16 cellular contexts compared by ENCODE assay signal in the genomic region with DNA sequence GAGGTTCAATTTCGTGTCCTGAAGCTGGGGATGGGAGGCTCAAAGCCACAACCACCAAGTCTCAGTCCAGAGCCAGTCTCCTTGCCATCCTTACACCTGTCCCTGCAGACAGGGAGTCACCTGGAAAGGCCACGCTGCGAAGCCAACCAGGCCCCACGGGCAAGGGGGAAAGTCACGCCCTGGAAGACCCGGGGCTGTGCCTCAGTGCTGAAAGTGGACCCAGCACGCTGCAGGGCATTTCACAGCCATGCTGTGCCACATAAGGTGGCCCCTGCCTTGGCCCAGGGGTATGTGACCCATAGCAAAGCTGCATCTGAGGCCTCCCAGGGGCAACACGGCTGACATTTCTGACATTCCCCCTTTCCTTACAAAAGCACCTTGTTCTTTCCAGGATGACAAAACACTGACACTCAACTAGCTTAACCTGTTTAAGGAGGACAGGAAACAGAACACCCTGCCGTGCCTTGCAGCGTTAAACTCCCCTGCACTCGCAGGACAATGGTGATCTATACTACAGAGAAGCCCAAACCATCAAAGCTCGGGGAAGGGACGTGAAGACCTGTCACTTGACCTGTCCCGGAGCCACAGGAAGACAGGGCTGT. TPM values are rescaled to one million over a fixed set of nuclear protein-coding genes. Genes with fewer than 3 reads are reported as not detected.
DNase-seq lines count a peak whose midpoint lies in the region; ATAC-seq, FAIRE-seq and TF ChIP-seq lines count a peak whose summit lies in the region.
"Had no signal": no experiment of that assay in that cellular context is flagged by ENCODE, and none has a peak within 500 bp of the region (broad histone marks: within the 10 kb centered on the region; RNA-seq: fewer than 3 reads in every experiment).

No MANE protein-coding gene starts in this region.

- H3K9me3 Mint-ChIP-seq in activated T-cell treated with anti-CD3 and anti-CD28 coated beads, Interleukin-2, amount 50 U/mL, for 24 hours = no peaks in the 10 kb centered on the region
- H3K9me3 Mint-ChIP-seq in activated T-cell treated with anti-CD3 and anti-CD28 coated beads, Interleukin-2, amount 50 U/mL, for 72 hours = no peaks in the 10 kb centered on the region
- no peaks in the 10 kb centered on the region for H3K9me3 Mint-ChIP-seq in type B pancreatic cell

- FAIRE-seq in GM12878 (lab: Jason Lieb, UNC) = no peak

- BruUV-seq in GM12878 (replicated peaks; lab: Mats Ljungman, UMichigan) = TSS peak; percentile 47

- H3K79me2 ChIP-seq in GM12878 (ENCODE audit: control insufficient read depth, insufficient read depth, low read length) = no peaks in the 10 kb centered on the region

- SMC1A ChIA-PET in GM12878 (lab: Charles Lee; ENCODE audit: uncharacterized antibody, unreplicated experiment) = interaction anchor here (0.5 to 1.8 kb wide), 3 partner anchors 10 to 59 kb away, joined by 3 to 4 read pairs (median 3); a partner anchor contains a TSS

- intact Hi-C loops in GM12878 (cut with micrococcal nuclease; ENCODE audit: unreplicated experiment) = no loop called here

- POLR2A ChIA-PET in GM12878 (lab: Charles Lee) = interaction anchor here (0.5 kb wide), 1 partner anchor 123 kb away, joined by 5 read pairs; no protein-coding TSS in a partner anchor

- H4K20me1 ChIP-seq in GM12878 (ENCODE audit: control insufficient read depth, insufficient read depth) = no peaks in the 10 kb centered on the region

- H3K36me3 ChIP-seq in GM12878 (ENCODE audit: control insufficient read depth in 2 of 2, insufficient read depth in 2 of 2, low read length in 1 of 2) = peaks cover 27 to 71% of the 10 kb centered on the region in 2 experiments

- in situ Hi-C loops in GM12878 (cut with MboI) = no loop called here

- peaks cover 94% of the 10 kb centered on the region for H3K36me3 Mint-ChIP-seq in activated T-cell treated with anti-CD3 and anti-CD28 coated beads, Interleukin-2, amount 50 U/mL, for 24 hours (ENCODE audit: low read depth)
- H3K36me3 Mint-ChIP-seq in activated T-cell treated with anti-CD3 and anti-CD28 coated beads, Interleukin-2, amount 50 U/mL, for 72 hours (ENCODE audit: insufficient read depth in 2 of 2) = peaks cover 4 to 26% of the 10 kb centered on the region in 2 donors
- H3K36me3 Mint-ChIP-seq in type B pancreatic cell = peaks cover 11% of the 10 kb centered on the region

- no peaks in the 10 kb centered on the region for H3K27me3 ChIP-seq in GM12878 (replicated peaks in 1 of 2; ENCODE audit: control insufficient read depth in 2 of 2, insufficient read depth in 2 of 2, low read length in 1 of 2)
- H3K27me3 ChIP-seq: BLaER1 had no signal

- RAD21 ChIA-PET in GM12878 (lab: Charles Lee; ENCODE audit: unreplicated experiment) = interaction anchor here (0.6 to 1.4 kb wide), 3 partner anchors 47 to 137 kb away, joined by 3 read pairs; no protein-coding TSS in a partner anchor

- no peak for TF ChIP-seq RAD21 in GM12878 (IDR thresholded peaks at IDR 0.05; ENCODE audit: insufficient read depth, low read depth, low read length)

- ATAC-seq in activated T-cell treated with anti-CD3 and anti-CD28 coated beads, Interleukin-2, amount 50 U/mL, for 72 hours (replicated peaks in 1 of 2) = no peak
- ATAC-seq in GM12878 (no peak), esophagus mucosa (peak; percentile 18), HG03039 (IDR thresholded peaks at IDR 0.05; ENCODE audit: unreplicated experiment) (no peak)

- no peak; the same call in 1 of the 2 replicates for TF ChIP-seq POLR2A in GM12878 (IDR thresholded peaks at IDR 0.05; ENCODE audit: low read depth, low read length)

- H3K4me1 Mint-ChIP-seq in activated T-cell treated with anti-CD3 and anti-CD28 coated beads, Interleukin-2, amount 50 U/mL, for 24 hours (ENCODE audit: low read depth) = no peaks in the 10 kb centered on the region
- no peaks in the 10 kb centered on the region for H3K4me1 Mint-ChIP-seq in activated T-cell treated with anti-CD3 and anti-CD28 coated beads, Interleukin-2, amount 50 U/mL, for 72 hours (ENCODE audit: low read depth)
- no peaks in the 10 kb centered on the region for H3K4me1 Mint-ChIP-seq in type B pancreatic cell (ENCODE audit: unreplicated experiment)

- H3K9ac ChIP-seq in GM12878 (ENCODE audit: control insufficient read depth, insufficient read depth, low read length) = no peak overlapping the region
- H3K9ac ChIP-seq: BLaER1, GM23248 had no signal

- H3K9me3 ChIP-seq in GM12878 (replicated peaks; ENCODE audit: control insufficient read depth, insufficient read depth, low read length) = no peaks in the 10 kb centered on the region
- H3K9me3 ChIP-seq: BLaER1 had no signal

- H3K27me3 Mint-ChIP-seq in activated T-cell treated with anti-CD3 and anti-CD28 coated beads, Interleukin-2, amount 50 U/mL, for 24 hours = no peaks in the 10 kb centered on the region
- H3K27me3 Mint-ChIP-seq in activated T-cell treated with anti-CD3 and anti-CD28 coated beads, Interleukin-2, amount 50 U/mL, for 72 hours (ENCODE audit: low read depth) = no peaks in the 10 kb centered on the region
- H3K27me3 Mint-ChIP-seq in type B pancreatic cell = no peaks in the 10 kb centered on the region

- no peak for TF ChIP-seq EP300 in GM12878 (IDR thresholded peaks at IDR 0.05; ENCODE audit: borderline replicate concordance in 1 of 2, control insufficient read depth in 1 of 2, low read depth in 2 of 2, low read length in 2 of 2)

- no peak overlapping the region for H3K4me2 ChIP-seq in GM12878 (ENCODE audit: control insufficient read depth, insufficient read depth)
- H3K4me2 ChIP-seq: BLaER1 had no signal

- no peak overlapping the region for H3K27ac ChIP-seq in GM12878 (ENCODE audit: control insufficient read depth, insufficient read depth)
- H3K27ac ChIP-seq: 22Rv1, BLaER1, GM23248 had no signal

- no peak overlapping the region for H3K4me3 ChIP-seq in GM12878
- H3K4me3 ChIP-seq: BLaER1, GM23248 had no signal

- H3K4me3 Mint-ChIP-seq in activated T-cell treated with anti-CD3 and anti-CD28 coated beads, Interleukin-2, amount 50 U/mL, for 24 hours = no peak overlapping the region
- H3K4me3 Mint-ChIP-seq in activated T-cell treated with anti-CD3 and anti-CD28 coated beads, Interleukin-2, amount 50 U/mL, for 72 hours = no peak overlapping the region
- peak overlapping the region; percentile 72 for H3K4me3 Mint-ChIP-seq in type B pancreatic cell

- peak overlapping the region; percentile 19 for H3K27ac Mint-ChIP-seq in activated T-cell treated with anti-CD3 and anti-CD28 coated beads, Interleukin-2, amount 50 U/mL, for 24 hours
- no peak overlapping the region for H3K27ac Mint-ChIP-seq in activated T-cell treated with anti-CD3 and anti-CD28 coated beads, Interleukin-2, amount 50 U/mL, for 72 hours
- H3K27ac Mint-ChIP-seq in type B pancreatic cell = peak overlapping the region; percentile 94

- 88% methylated on average over 14 of the region's 14 CpGs for WGBS in GM12878 (ENCODE audit: insufficient coverage, insufficient replicate concordance, low lambda C conversion rate, missing lambda C conversion rate)

- no peaks in the 10 kb centered on the region for H3K4me1 ChIP-seq in GM12878 (ENCODE audit: control insufficient read depth, insufficient read depth, low read length)
- H3K4me1 ChIP-seq: BLaER1 had no signal

- TF ChIP-seq CTCF in GM12878 (IDR thresholded peaks at IDR 0.05 in 2 of 3, conservative IDR thresholded peaks at IDR 0.05 in 1 of 3; ENCODE audit: control insufficient read depth in 2 of 3, extremely low read depth in 1 of 3, insufficient read depth in 1 of 3, low read depth in 3 of 3, low read length in 3 of 3) (no peak), type B pancreatic cell (conservative IDR thresholded peaks at IDR 0.05) (no peak)

- CTCF ChIA-PET in GM12878 (lab: Yijun Ruan, JAX) = interaction anchor here (0.6 to 1.8 kb wide), 5 partner anchors 60 to 333 kb away, joined by 3 to 6 read pairs (median 4); no protein-coding TSS in a partner anchor

- H2AFZ ChIP-seq in GM12878 (ENCODE audit: control insufficient read depth, low read depth, low read length) = no peak overlapping the region
- H2AFZ ChIP-seq: GM23248 had no signal

- DNase-seq in activated T-cell treated with anti-CD3 and anti-CD28 coated beads, Interleukin-2, amount 50 U/mL, for 24 hours = no peak
- no peak for DNase-seq in activated T-cell treated with anti-CD3 and anti-CD28 coated beads, Interleukin-2, amount 50 U/mL, for 72 hours
- DNase-seq in GM12878 (ENCODE audit: low read depth, low spot score) (no peak), type B pancreatic cell (ENCODE audit: extremely low spot score, unreplicated experiment) (no peak), CD1c-positive myeloid dendritic cell (ENCODE audit: extremely low spot score) (no peak), NCI-H1436 treated with DMSO at 0.1 percent for 48 hours (lab: John Stamatoyannopoulos, UW) (no peak)
- DNase-seq: DMS 273 treated with DMSO at 0.1 percent for 48 hours, KG1, NCI-H1092, NCI-H345 had no signal

RNA-seq across cellular contexts. Expression of a gene that starts 14.8 kb away (rescaled TPM):
- total RNA-seq in activated T-cell treated with anti-CD3 and anti-CD28 coated beads, Interleukin-2, amount 50 U/mL, for 72 hours = 10 to 100 TPM; 54.8 to 59.6 TPM
- 47.2 and 55.4 TPM in 2 replicates for total RNA-seq in GM12878 (2013; cell fraction: nucleolus; rRNA removed)
- total RNA-seq in GM12878 (2014; rRNA removed) = 3.6 and 4.9 TPM in 2 replicates
- total RNA-seq in GM12878 (2014; rRNA removed; fragmentation: Illumina TruSeq; extraction: Trizol) = 6.8 and 7.2 TPM in 2 replicates
- 57.5 and 65.3 TPM in 2 replicates for total RNA-seq in GM12878 (2021)
- polyA plus RNA-seq in GM12878 (2011; ENCODE audit: low read depth) = 13.6 TPM
- 3.2 and 5.1 TPM in 2 replicates for polyA plus RNA-seq in GM12878 (2011; rRNA removed)
- 7.8 and 8.6 TPM in 2 replicates for polyA plus RNA-seq in GM12878 (2011; cell fraction: cytosol; rRNA removed)
- polyA plus RNA-seq in GM12878 (2011; cell fraction: nucleus; rRNA removed) = 45.6 and 76.2 TPM in 2 replicates
- 34.7 and 37.6 TPM in 2 replicates for polyA plus RNA-seq in GM12878 (2012)
- 3.5 and 17.6 TPM in 2 replicates for polyA plus RNA-seq in GM12878 (2014; fragmentation: Illumina TruSeq; extraction: Trizol)
- 1 to 10 TPM in 1 of 2 experiments, under 1 TPM in 1; 0.66 to 1.7 TPM for polyA plus RNA-seq in GM12878 (2014; fragmentation: Nextera tagmentation; extraction: Ambion mirVana)
- polyA plus RNA-seq in GM12878 (2014; rRNA removed) = 24.0 and 42.2 TPM in 2 replicates
- polyA plus RNA-seq in GM12878 (2016; fragmentation: Nextera tagmentation; extraction: Ambion mirVana) = 10 to 100 TPM; 47.1 to 49.4 TPM
- polyA minus RNA-seq in GM12878 (2011; rRNA and poly(A)+ RNA removed) = 4.5 and 8.6 TPM in 2 replicates
- polyA minus RNA-seq in GM12878 (2011; cell fraction: cytosol; rRNA and poly(A)+ RNA removed) = 9.5 and 14.8 TPM in 2 replicates
- 15.5 and 27.3 TPM in 2 replicates for polyA minus RNA-seq in GM12878 (2011; cell fraction: nucleus; rRNA and poly(A)+ RNA removed)
- total RNA-seq in esophagus mucosa = 17.7 TPM
- 61.0 and 70.8 TPM in 2 replicates for total RNA-seq in type B pancreatic cell (ENCODE audit: low replicate concordance)

RNA-seq across cellular contexts. Expression of a gene that starts 31.2 kb away (rescaled TPM):
- 1 to 10 TPM; 3.0 to 3.4 TPM for total RNA-seq in activated T-cell treated with anti-CD3 and anti-CD28 coated beads, Interleukin-2, amount 50 U/mL, for 72 hours
- total RNA-seq in GM12878 (2013; cell fraction: nucleolus; rRNA removed) = 21.6 and 25.8 TPM in 2 replicates
- total RNA-seq in GM12878 (2014; rRNA removed) (2.0 and 2.1 TPM in 2 replicates), GM12878 (2014; rRNA removed; fragmentation: Illumina TruSeq; extraction: Trizol) (2.7 and 3.3 TPM in 2 replicates), GM12878 (2021) (3.1 and 3.8 TPM in 2 replicates), esophagus mucosa (1.8 TPM), type B pancreatic cell (ENCODE audit: low replicate concordance) (4.3 and 8.5 TPM in 2 replicates)
- polyA plus RNA-seq in GM12878 (2011; ENCODE audit: low read depth) = 0.84 TPM
- polyA plus RNA-seq in GM12878 (2011; rRNA removed) (2.5 and 3.0 TPM in 2 replicates), GM12878 (2014; fragmentation: Illumina TruSeq; extraction: Trizol) (3.6 and 5.2 TPM in 2 replicates), GM12878 (2014; fragmentation: Nextera tagmentation; extraction: Ambion mirVana) (under 1 TPM; 0.26 to 0.31 TPM), GM12878 (2014; rRNA removed) (4.1 and 5.4 TPM in 2 replicates), GM12878 (2016; fragmentation: Nextera tagmentation; extraction: Ambion mirVana) (1 to 10 TPM; 3.9 to 4.0 TPM)
- 3.5 and 3.7 TPM in 2 replicates for polyA plus RNA-seq in GM12878 (2011; cell fraction: cytosol; rRNA removed)
- polyA plus RNA-seq in GM12878 (2011; cell fraction: nucleus; rRNA removed) = 8.7 and 9.7 TPM in 2 replicates
- 3.8 and 4.0 TPM in 2 replicates for polyA plus RNA-seq in GM12878 (2012)
- polyA minus RNA-seq in GM12878 (2011; rRNA and poly(A)+ RNA removed) = 1.3 and 2.3 TPM in 2 replicates
- 2.5 and 3.3 TPM in 2 replicates for polyA minus RNA-seq in GM12878 (2011; cell fraction: cytosol; rRNA and poly(A)+ RNA removed)
- 2.7 and 3.9 TPM in 2 replicates for polyA minus RNA-seq in GM12878 (2011; cell fraction: nucleus; rRNA and poly(A)+ RNA removed)

RNA-seq across cellular contexts. Expression of a gene that starts 31.5 kb away (rescaled TPM):
- not detected for total RNA-seq in activated T-cell treated with anti-CD3 and anti-CD28 coated beads, Interleukin-2, amount 50 U/mL, for 72 hours
- total RNA-seq in GM12878 (2013; cell fraction: nucleolus; rRNA removed) = not detected in 2 replicates
- total RNA-seq in GM12878 (2014; rRNA removed) (0.11 TPM in 2 replicates), GM12878 (2014; rRNA removed; fragmentation: Illumina TruSeq; extraction: Trizol) (0.18 and 0.45 TPM in 2 replicates), GM12878 (2021) (0.19 TPM in 1 of 2 replicates, not detected in the other), esophagus mucosa (not detected), type B pancreatic cell (ENCODE audit: low replicate concordance) (not detected in 2 replicates)
- not detected for polyA plus RNA-seq in GM12878 (2011; ENCODE audit: low read depth)
- polyA plus RNA-seq in GM12878 (2011; rRNA removed) (0.05 TPM in 1 of 2 replicates, not detected in the other), GM12878 (2014; fragmentation: Illumina TruSeq; extraction: Trizol) (0.35 and 0.43 TPM in 2 replicates), GM12878 (2014; fragmentation: Nextera tagmentation; extraction: Ambion mirVana) (under 1 TPM; 0.10 to 0.13 TPM), GM12878 (2014; rRNA removed) (0.12 and 0.14 TPM in 2 replicates), GM12878 (2016; fragmentation: Nextera tagmentation; extraction: Ambion mirVana) (under 1 TPM in 1 of 2 experiments, not detected in 1; 0.31 TPM)
- 0.06 TPM in 1 of 2 replicates, not detected in the other for polyA plus RNA-seq in GM12878 (2011; cell fraction: cytosol; rRNA removed)
- not detected in 2 replicates for polyA plus RNA-seq in GM12878 (2011; cell fraction: nucleus; rRNA removed)
- not detected in 2 replicates for polyA plus RNA-seq in GM12878 (2012)
- polyA minus RNA-seq in GM12878 (2011; rRNA and poly(A)+ RNA removed) = not detected in 2 replicates
- not detected in 2 replicates for polyA minus RNA-seq in GM12878 (2011; cell fraction: cytosol; rRNA and poly(A)+ RNA removed)
- not detected in 2 replicates for polyA minus RNA-seq in GM12878 (2011; cell fraction: nucleus; rRNA and poly(A)+ RNA removed)
- total RNA-seq: GM23248, M059J had no signal
- polyA plus RNA-seq: GM23248 had no signal

RNA-seq across cellular contexts. Expression of a gene that starts 44.8 kb away (rescaled TPM):
- 10 to 100 TPM; 36.5 to 39.5 TPM for total RNA-seq in activated T-cell treated with anti-CD3 and anti-CD28 coated beads, Interleukin-2, amount 50 U/mL, for 72 hours
- total RNA-seq in GM12878 (2013; cell fraction: nucleolus; rRNA removed) = 130 and 131 TPM in 2 replicates
- 24.7 and 26.5 TPM in 2 replicates for total RNA-seq in GM12878 (2014; rRNA removed)
- total RNA-seq in GM12878 (2014; rRNA removed; fragmentation: Illumina TruSeq; extraction: Trizol) = 20.1 and 20.4 TPM in 2 replicates
- total RNA-seq in GM12878 (2021) = 30.9 and 33.7 TPM in 2 replicates
- polyA plus RNA-seq in GM12878 (2011; ENCODE audit: low read depth) = 23.4 TPM
- polyA plus RNA-seq in GM12878 (2011; rRNA removed) = 28.7 and 37.7 TPM in 2 replicates
- 42.7 and 47.6 TPM in 2 replicates for polyA plus RNA-seq in GM12878 (2011; cell fraction: cytosol; rRNA removed)
- 45.6 and 46.8 TPM in 2 replicates for polyA plus RNA-seq in GM12878 (2011; cell fraction: nucleus; rRNA removed)
- polyA plus RNA-seq in GM12878 (2012) = 32.1 and 35.8 TPM in 2 replicates
- 20.5 and 23.8 TPM in 2 replicates for polyA plus RNA-seq in GM12878 (2014; fragmentation: Illumina TruSeq; extraction: Trizol)
- 10 to 100 TPM; 11.3 to 15.1 TPM for polyA plus RNA-seq in GM12878 (2014; fragmentation: Nextera tagmentation; extraction: Ambion mirVana)
- polyA plus RNA-seq in GM12878 (2014; rRNA removed) = 19.6 and 26.7 TPM in 2 replicates
- polyA plus RNA-seq in GM12878 (2016; fragmentation: Nextera tagmentation; extraction: Ambion mirVana) = 10 to 100 TPM; 12.6 to 20.0 TPM
- 96.4 and 132 TPM in 2 replicates for polyA minus RNA-seq in GM12878 (2011; rRNA and poly(A)+ RNA removed)
- 29.0 and 31.5 TPM in 2 replicates for polyA minus RNA-seq in GM12878 (2011; cell fraction: cytosol; rRNA and poly(A)+ RNA removed)
- polyA minus RNA-seq in GM12878 (2011; cell fraction: nucleus; rRNA and poly(A)+ RNA removed) = 27.3 and 43.1 TPM in 2 replicates
- 28.4 TPM for total RNA-seq in esophagus mucosa
- 44.5 and 52.7 TPM in 2 replicates for total RNA-seq in type B pancreatic cell (ENCODE audit: low replicate concordance)

RNA-seq across cellular contexts. Expression of a gene that starts 55.7 kb away (rescaled TPM):
- total RNA-seq in activated T-cell treated with anti-CD3 and anti-CD28 coated beads, Interleukin-2, amount 50 U/mL, for 72 hours = 10 to 100 TPM; 29.4 to 34.8 TPM
- total RNA-seq in GM12878 (2013; cell fraction: nucleolus; rRNA removed) = 105 and 117 TPM in 2 replicates
- total RNA-seq in GM12878 (2014; rRNA removed) = 11.3 and 11.4 TPM in 2 replicates
- 15.9 and 16.7 TPM in 2 replicates for total RNA-seq in GM12878 (2014; rRNA removed; fragmentation: Illumina TruSeq; extraction: Trizol)
- 43.5 and 50.4 TPM in 2 replicates for total RNA-seq in GM12878 (2021)
- 14.0 TPM for polyA plus RNA-seq in GM12878 (2011; ENCODE audit: low read depth)
- 7.2 and 19.1 TPM in 2 replicates for polyA plus RNA-seq in GM12878 (2011; rRNA removed)
- 15.6 and 16.9 TPM in 2 replicates for polyA plus RNA-seq in GM12878 (2011; cell fraction: cytosol; rRNA removed)
- polyA plus RNA-seq in GM12878 (2011; cell fraction: nucleus; rRNA removed) = 32.3 and 38.7 TPM in 2 replicates
- 34.0 and 35.2 TPM in 2 replicates for polyA plus RNA-seq in GM12878 (2012)
- 20.4 and 24.1 TPM in 2 replicates for polyA plus RNA-seq in GM12878 (2014; fragmentation: Illumina TruSeq; extraction: Trizol)
- polyA plus RNA-seq in GM12878 (2014; fragmentation: Nextera tagmentation; extraction: Ambion mirVana) = 1 to 10 TPM; 5.9 to 7.6 TPM
- polyA plus RNA-seq in GM12878 (2014; rRNA removed) = 20.4 and 25.3 TPM in 2 replicates
- polyA plus RNA-seq in GM12878 (2016; fragmentation: Nextera tagmentation; extraction: Ambion mirVana) = 10 to 100 TPM; 41.3 to 43.3 TPM
- polyA minus RNA-seq in GM12878 (2011; rRNA and poly(A)+ RNA removed) = 21.1 and 23.7 TPM in 2 replicates
- 10.7 and 12.6 TPM in 2 replicates for polyA minus RNA-seq in GM12878 (2011; cell fraction: cytosol; rRNA and poly(A)+ RNA removed)
- polyA minus RNA-seq in GM12878 (2011; cell fraction: nucleus; rRNA and poly(A)+ RNA removed) = 20.1 and 45.2 TPM in 2 replicates
- 27.5 TPM for total RNA-seq in esophagus mucosa
- total RNA-seq in type B pancreatic cell (ENCODE audit: low replicate concordance) = 46.6 and 48.7 TPM in 2 replicates
